Comparison of ENCODE assay signal across 8 cellular contexts in the genomic region with DNA sequence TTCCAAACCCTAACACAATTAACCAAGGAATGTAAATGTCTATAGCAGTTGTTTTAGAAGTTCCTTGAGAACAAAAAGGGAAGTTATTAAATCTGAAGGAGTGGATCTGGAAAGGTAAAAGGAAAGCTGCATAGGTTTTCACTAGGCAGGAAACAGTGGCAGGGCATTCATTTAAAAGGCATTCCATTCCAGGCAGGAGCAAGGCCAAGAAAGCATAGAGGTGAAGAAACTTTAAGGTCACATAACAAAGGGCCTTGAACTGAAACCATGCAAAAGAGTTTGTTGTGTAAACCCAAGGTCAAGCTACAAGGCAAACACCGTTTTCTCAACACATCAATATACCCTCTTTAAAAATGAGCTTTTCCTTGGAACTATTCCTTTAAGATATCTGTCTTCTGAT. TPM values are rescaled to one million over a fixed set of nuclear protein-coding genes. Genes with fewer than 3 reads are reported as not detected.
DNase-seq lines count a peak whose midpoint lies in the region; ATAC-seq, FAIRE-seq and TF ChIP-seq lines count a peak whose summit lies in the region.

No MANE protein-coding gene starts in this region.

- peak overlapping the region; percentile 66 for H3K4me3 ChIP-seq in effector memory CD4-positive, alpha-beta T cell (ENCODE audit: insufficient read depth, low read depth, low read length, poor library complexity, severe bottlenecking)
- H3K4me3 ChIP-seq in muscle layer of duodenum (ENCODE audit: low read depth in 1 of 2, low read length in 2 of 2), result peak overlapping the region; percentile 81 to 95

- no peaks in the 10 kb centered on the region for H3K36me3 ChIP-seq in effector memory CD4-positive, alpha-beta T cell (ENCODE audit: control insufficient read depth, insufficient read depth, low read length)
- H3K36me3 ChIP-seq in muscle layer of duodenum (ENCODE audit: control insufficient read depth in 1 of 2, insufficient read depth in 2 of 2, low read length in 2 of 2), result no peaks in the 10 kb centered on the region

- no peaks in the 10 kb centered on the region for H3K27me3 ChIP-seq in effector memory CD4-positive, alpha-beta T cell (replicated peaks; ENCODE audit: control insufficient read depth, insufficient read depth, low read length, poor library complexity, severe bottlenecking)
- no peaks in the 10 kb centered on the region for H3K27me3 ChIP-seq in muscle layer of duodenum (ENCODE audit: low read depth, low read length)

- no peaks in the 10 kb centered on the region for H3K36me3 Mint-ChIP-seq in CD14-positive monocyte

- TF ChIP-seq CTCF in CD14-positive monocyte (IDR thresholded peaks at IDR 0.05), result no peak
- TF ChIP-seq CTCF in D721Med (IDR thresholded peaks at IDR 0.05; ENCODE audit: insufficient read depth, missing control alignments), result no peak

- H3K4me3 Mint-ChIP-seq in CD14-positive monocyte, result peak overlapping the region; percentile 88 to 94

- H3K4me1 Mint-ChIP-seq in CD14-positive monocyte, result peaks cover 18% of the 10 kb centered on the region

- DNase-seq in CD14-positive monocyte (ENCODE audit: low spot score), result no peak
- DNase-seq in NCI-H69 (lab: John Stamatoyannopoulos, UW), result peak; percentile 58
- no peak for DNase-seq in effector memory CD4-positive, alpha-beta T cell
- DNase-seq in COR-L47 (lab: John Stamatoyannopoulos, UW), result no peak
- no peak for DNase-seq in D721Med (ENCODE audit: insufficient read length, low spot score)
- DNase-seq in cerebellar cortex (ENCODE audit: low spot score), result no peak

- ATAC-seq in GM19023 (IDR thresholded peaks at IDR 0.05; ENCODE audit: unreplicated experiment), result no peak

- peaks cover 0 to 6% (median 0%) of the 10 kb centered on the region in 3 donors for H3K27me3 Mint-ChIP-seq in CD14-positive monocyte (ENCODE audit: low read depth in 3 of 3)

- FAIRE-seq in D721Med (lab: Jason Lieb, UNC), result no peak

- intact Hi-C loops in CD14-positive monocyte (cut with micrococcal nuclease), result loop anchor here in 1 of 2 donors (5.0 kb wide), 1 partner anchor 233 kb away; the partner anchor contains the start of gene TDRD3

- no peaks in the 10 kb centered on the region for H3K9me3 ChIP-seq in effector memory CD4-positive, alpha-beta T cell (ENCODE audit: control insufficient read depth, low read length)
- no peaks in the 10 kb centered on the region for H3K9me3 ChIP-seq in muscle layer of duodenum (ENCODE audit: control insufficient read depth in 1 of 2, low read length in 2 of 2)

- peaks cover 7% of the 10 kb centered on the region for H3K4me1 ChIP-seq in effector memory CD4-positive, alpha-beta T cell (ENCODE audit: control insufficient read depth, insufficient read depth, low read length, poor library complexity, severe bottlenecking)
- H3K4me1 ChIP-seq in muscle layer of duodenum (ENCODE audit: control insufficient read depth in 1 of 2, insufficient read depth in 2 of 2, low read length in 2 of 2), result peaks cover 0 to 3% of the 10 kb centered on the region in 2 donors

- H3K9me3 Mint-ChIP-seq in CD14-positive monocyte, result no peaks in the 10 kb centered on the region

- H3K27ac ChIP-seq in effector memory CD4-positive, alpha-beta T cell (ENCODE audit: insufficient read depth, low read length, poor library complexity, severe bottlenecking), result peak overlapping the region; percentile 65
- H3K27ac ChIP-seq in muscle layer of duodenum (ENCODE audit: low read length), result peak overlapping the region; percentile 96

- peak overlapping the region in 6 of 7 donors; percentile 84 to 91 (median 88) for H3K27ac Mint-ChIP-seq in CD14-positive monocyte

RNA-seq across cellular contexts. Expression of gene DIAPH3, which starts 0.8 kb away (rescaled TPM):
- under 1 TPM; 0.04 to 0.09 TPM for polyA plus RNA-seq in CD14-positive monocyte
